1 cellular context compared by ENCODE assay signal in genomic region chr14:33307691-33308369, GRCh38.
TF ChIP-seq lines count a peak whose summit lies in the region.

No MANE protein-coding gene starts in this region.

TF ChIP-seq in HepG2, 621 proteins besides CTCF, POLR2A, EP300 and RAD21 (continued from another document):
- TF ChIP-seq ZGPAT (CRISPR knock-in tag; IDR thresholded peaks at IDR 0.05) (no peak), ZNF281 (CRISPR knock-in tag; IDR thresholded peaks at IDR 0.05; ENCODE audit: borderline replicate concordance) (no peak), CBX2 (IDR thresholded peaks at IDR 0.05; ENCODE audit: low read depth, low read length) (no peak), CBX2 (CRISPR knock-in tag; IDR thresholded peaks at IDR 0.05; ENCODE audit: low read depth) (no peak), TFDP2 (CRISPR knock-in tag; IDR thresholded peaks at IDR 0.05) (no peak), ZMAT5 (CRISPR knock-in tag; IDR thresholded peaks at IDR 0.05; ENCODE audit: borderline replicate concordance, low read depth) (no peak), PAF1 (CRISPR knock-in tag; IDR thresholded peaks at IDR 0.05) (no peak)
